8 cellular contexts compared by ENCODE assay signal in the genomic region with DNA sequence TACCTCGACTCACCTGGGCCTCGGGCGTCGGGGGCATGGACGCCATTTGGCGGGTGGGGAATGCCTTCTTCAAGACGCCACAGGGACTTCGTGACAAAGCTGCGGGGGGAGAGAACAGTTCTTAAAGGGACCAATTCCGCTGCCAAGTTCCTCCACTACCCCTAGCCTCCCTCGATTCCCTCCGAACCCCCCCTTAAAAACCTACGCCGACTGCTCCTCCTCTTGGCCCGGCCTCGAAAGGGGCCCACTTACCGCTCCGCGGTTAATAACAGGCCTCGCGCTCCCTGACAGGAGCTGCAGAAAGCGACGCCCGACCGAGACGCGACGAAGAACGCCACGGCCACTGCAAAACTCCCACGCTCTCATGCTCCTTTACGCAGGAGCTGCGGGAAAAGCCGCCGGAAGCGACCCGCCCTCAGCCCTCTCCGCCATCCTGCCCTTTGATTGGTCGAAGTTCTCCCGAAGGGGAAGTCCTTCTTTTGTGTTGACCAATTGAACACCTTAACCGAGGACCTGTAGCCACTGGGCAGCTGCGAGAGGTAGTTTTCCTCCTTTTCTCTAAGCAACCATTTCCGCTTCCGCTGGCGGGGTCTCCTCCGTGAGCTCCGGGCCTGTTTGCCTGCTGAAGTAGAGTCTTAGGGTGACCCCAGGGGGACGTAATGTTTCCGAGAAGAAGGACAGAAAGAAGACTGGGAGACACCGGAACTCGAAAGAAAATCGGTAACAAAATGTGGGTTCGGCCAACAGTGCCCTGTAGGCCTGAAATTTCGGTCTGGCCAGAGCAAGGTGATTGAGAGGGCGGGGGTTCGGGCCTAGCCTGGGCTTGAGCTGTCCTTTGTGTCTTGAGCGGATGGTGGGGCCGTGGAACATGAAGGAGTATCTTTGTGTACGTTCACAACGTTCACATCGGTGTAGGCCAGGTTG. TPM values are rescaled to one million over a fixed set of nuclear protein-coding genes. Genes with fewer than 3 reads are reported as not detected.
DNase-seq lines count a peak whose midpoint lies in the region; ATAC-seq and TF ChIP-seq lines count a peak whose summit lies in the region.

TSS of gene NAA60 (plus strand) at position 573 of the 924 bp plus-strand sequence. CDS start 32,548 bp downstream, outside the sequence.
TSS of gene ZNF597 (minus strand) at position 397 of the 924 bp plus-strand sequence. CDS start at position 46, 351 bp downstream.

- H3K36me3 ChIP-seq in smooth muscle cell (ENCODE audit: low read depth): peaks cover 3% of the 10 kb centered on the region

- H3K4me3 Mint-ChIP-seq in activated B cell treated with CpG ODN at 0.5 μM for 24 hours (peak within 1 kb of the TSS; percentile 98), immature natural killer cell (peak within 1 kb of the TSS; percentile 95 to 99 (median 97))

- CTCF ChIA-PET in activated B cell treated with CpG ODN at 0.5 μM for 24 hours (lab: Charles Lee): interaction anchor here (1.2 kb wide), 1 partner anchor 179 kb away, joined by 3 read pairs; no protein-coding TSS in a partner anchor

- WGBS in smooth muscle cell (ENCODE audit: low lambda C conversion rate): 37% methylated on average over 61 of the region's 61 CpGs

- peak within 1 kb of the TSS; percentile 97 for H3K9ac ChIP-seq in smooth muscle cell (ENCODE audit: low read depth)

- no peaks in the 10 kb centered on the region for H3F3A ChIP-seq in smooth muscle cell (ENCODE audit: low read depth)

- ATAC-seq in GM18498 (IDR thresholded peaks at IDR 0.05; ENCODE audit: unreplicated experiment) (peak; percentile 93), HG02938 (IDR thresholded peaks at IDR 0.05; ENCODE audit: unreplicated experiment) (peak; percentile 88), activated B cell treated with CpG ODN at 0.5 μM for 24 hours (ENCODE audit: low read depth) (peak; percentile 96)

- H3K9me3 ChIP-seq in smooth muscle cell (replicated peaks; ENCODE audit: low read depth): peaks cover 6% of the 10 kb centered on the region

- intact Hi-C loops in activated B cell treated with CpG ODN at 0.5 μM for 24 hours (cut with micrococcal nuclease): loop anchor here (1.0 to 2.0 kb wide), 4 partner anchors 14 to 161 kb away; partner anchors contain the start of genes ZNF174, ZNF263 and ZSCAN32

- H3K4me3 ChIP-seq in smooth muscle cell: peak within 1 kb of the TSS; percentile 66

- POLR2A ChIA-PET in activated B cell treated with CpG ODN at 0.5 μM for 24 hours (lab: Charles Lee): interaction anchor here (0.6 to 2.5 kb wide), 7 partner anchors 14 to 337 kb away, joined by 3 to 19 read pairs (median 7); partner anchors contain the start of genes ZNF174, ZNF263 and ZSCAN32

- no peak for TF ChIP-seq CTCF in activated B cell treated with CpG ODN at 0.5 μM for 24 hours (IDR thresholded peaks at IDR 0.05)
- TF ChIP-seq CTCF in smooth muscle cell (IDR thresholded peaks at IDR 0.05; ENCODE audit: borderline replicate concordance, insufficient read depth, poor library complexity, severe bottlenecking): no peak

- H2AFZ ChIP-seq in smooth muscle cell (ENCODE audit: low read depth): peak within 1 kb of the TSS; percentile 40

- peaks cover 7% of the 10 kb centered on the region for H3K4me1 ChIP-seq in smooth muscle cell (ENCODE audit: low read depth)

- H3K27ac Mint-ChIP-seq in activated B cell treated with CpG ODN at 0.5 μM for 24 hours (peak within 1 kb of the TSS; percentile 95), immature natural killer cell (peak within 1 kb of the TSS; percentile 93 to 98 (median 94))

- peak within 1 kb of the TSS; percentile 76 for H3K27ac ChIP-seq in caudate nucleus (ENCODE audit: low read depth, low read length)
- H3K27ac ChIP-seq in smooth muscle cell (ENCODE audit: low read depth): peak within 1 kb of the TSS; percentile 98

- peaks cover 32% of the 10 kb centered on the region for H3K36me3 Mint-ChIP-seq in activated B cell treated with CpG ODN at 0.5 μM for 24 hours (ENCODE audit: low read depth)
- H3K36me3 Mint-ChIP-seq in immature natural killer cell: peaks cover 13 to 25% (median 22%) of the 10 kb centered on the region in 3 donors

- H3K27me3 Mint-ChIP-seq in activated B cell treated with CpG ODN at 0.5 μM for 24 hours (peaks cover 2% of the 10 kb centered on the region), immature natural killer cell (ENCODE audit: low read depth in 3 of 3) (peaks cover 5 to 14% (median 6%) of the 10 kb centered on the region in 3 donors)

- peaks cover 48% of the 10 kb centered on the region for H3K79me2 ChIP-seq in smooth muscle cell (ENCODE audit: low read depth)

- H3K4me1 Mint-ChIP-seq in activated B cell treated with CpG ODN at 0.5 μM for 24 hours (peaks cover 20% of the 10 kb centered on the region), immature natural killer cell (peaks cover 28 to 33% of the 10 kb centered on the region in 2 donors)

- no peaks in the 10 kb centered on the region for H3K27me3 ChIP-seq in smooth muscle cell (ENCODE audit: low read depth)

- peak within 1 kb of the TSS; percentile 76 for H3K4me2 ChIP-seq in smooth muscle cell

- H3K9me3 Mint-ChIP-seq in activated B cell treated with CpG ODN at 0.5 μM for 24 hours (peaks cover 16% of the 10 kb centered on the region), immature natural killer cell (peaks cover 0 to 13% (median 5%) of the 10 kb centered on the region in 6 donors)

- DNase-seq in NCI-H2107 (lab: John Stamatoyannopoulos, UW) (peak; percentile 66), activated B cell treated with CpG ODN at 0.5 μM for 24 hours (peak; percentile 52), caudate nucleus (lab: John Stamatoyannopoulos, UW) (peak in 57 of 61 donors; percentile 14 to 94 (median 76)), immature natural killer cell (peak; percentile 82 to 85 (median 83)), smooth muscle cell (lab: John Stamatoyannopoulos, UW; ENCODE audit: unreplicated experiment) (peak; percentile 26), SW480 (ENCODE audit: low spot score) (no peak)

- peaks cover 13% of the 10 kb centered on the region for H4K20me1 ChIP-seq in smooth muscle cell (ENCODE audit: low read depth)

RNA-seq across cellular contexts. Expression of gene NAA60, which starts in this region (rescaled TPM):
- total RNA-seq in activated B cell treated with CpG ODN at 0.5 μM for 24 hours: 44.1 and 48.0 TPM in 2 replicates
- 10 to 100 TPM; 19.1 to 64.9 (median 26.2) TPM for polyA plus RNA-seq in immature natural killer cell
- 23.6 and 42.6 TPM in 2 replicates for total RNA-seq in smooth muscle cell
- 54.1 and 59.2 TPM in 2 replicates for polyA plus RNA-seq in smooth muscle cell

RNA-seq across cellular contexts. Expression of gene ZNF597, which starts in this region (rescaled TPM):
- total RNA-seq in activated B cell treated with CpG ODN at 0.5 μM for 24 hours (3.6 and 4.2 TPM in 2 replicates), smooth muscle cell (12.5 and 16.2 TPM in 2 replicates)
- polyA plus RNA-seq in immature natural killer cell (1 to 10 TPM in 2 of 3 donors, under 1 TPM in 1; 0.37 to 1.7 (median 1.2) TPM), smooth muscle cell (5.7 and 6.7 TPM in 2 replicates)
